ENCODE assay signal across 1 cellular context in genomic region chr15:75335705-75336355, GRCh38.
TF ChIP-seq lines count a peak whose summit lies in the region.

COMMD4 (plus strand) TSS chr15:75336063; CDS start chr15:75336090, 27 bp downstream.

TF ChIP-seq in K562, 482 proteins besides CTCF, POLR2A, EP300 and RAD21 (continued from another document and continues in another):
- TF ChIP-seq MGA (IDR thresholded peaks at IDR 0.05), result peak; percentile 88
- peak; percentile 62; the same call in 1 of the 2 replicates for TF ChIP-seq NFRKB (IDR thresholded peaks at IDR 0.05; ENCODE audit: low read depth)
- TF ChIP-seq GMEB1 (CRISPR knock-in tag; IDR thresholded peaks at IDR 0.05), result 0 out of 2 replicates have a peak, but pooled peaks have one; percentile 20
- no peak for TF ChIP-seq COPS2 (conservative IDR thresholded peaks at IDR 0.05)
- TF ChIP-seq BRD4 (IDR thresholded peaks at IDR 0.05), result no peak
- TF ChIP-seq ELF1 (tag; IDR thresholded peaks at IDR 0.05), result peak; percentile 91
- TF ChIP-seq PHF8 (IDR thresholded peaks at IDR 0.05; ENCODE audit: borderline replicate concordance, low read length), result peak; percentile 78; the same call in 1 of the 2 replicates
- no peak for TF ChIP-seq ZNF354B (CRISPR knock-in tag; IDR thresholded peaks at IDR 0.05)
- TF ChIP-seq GABPB1 (CRISPR knock-in tag; IDR thresholded peaks at IDR 0.05), result peak; percentile 84
- TF ChIP-seq ATF7 (IDR thresholded peaks at IDR 0.05), result peak; percentile 74
- no peak for TF ChIP-seq ZNF830 (CRISPR knock-in tag; IDR thresholded peaks at IDR 0.05)
- TF ChIP-seq POLR2G (IDR thresholded peaks at IDR 0.05; ENCODE audit: low read depth, low read length), result peak; percentile 89
- TF ChIP-seq NCOA4 (IDR thresholded peaks at IDR 0.05; ENCODE audit: partially characterized antibody), result no peak
- peak; percentile 69 for TF ChIP-seq CREM (IDR thresholded peaks at IDR 0.05; ENCODE audit: low read depth)
- peak; percentile 79 for TF ChIP-seq HINFP (tag; conservative IDR thresholded peaks at IDR 0.05; ENCODE audit: low read depth)
- no peak for TF ChIP-seq FOXA1 (IDR thresholded peaks at IDR 0.05; ENCODE audit: borderline replicate concordance)
- TF ChIP-seq CBX1 (IDR thresholded peaks at IDR 0.05; ENCODE audit: low read depth), result peak; percentile 86; the same call in 1 of the 2 replicates
- no peak for TF ChIP-seq SNRNP70 (optimal IDR thresholded peaks at IDR 0.05; ENCODE audit: low read depth, low read length)
- no peak for TF ChIP-seq SMARCA4 (IDR thresholded peaks at IDR 0.05)
- no peak for TF ChIP-seq ZNF316 (IDR thresholded peaks at IDR 0.05)
- peak; percentile 78; the same call in 1 of the 2 replicates for TF ChIP-seq MBD2 (IDR thresholded peaks at IDR 0.05; ENCODE audit: borderline replicate concordance, low read depth)
- peak; percentile 57; the same call in 1 of the 2 replicates for TF ChIP-seq POLR2AphosphoS5 (IDR thresholded peaks at IDR 0.05; ENCODE audit: control insufficient read depth, insufficient read depth, low read depth, low read length)
- no peak for TF ChIP-seq ZNF23 (CRISPR knock-in tag; IDR thresholded peaks at IDR 0.05)
- peak; percentile 44 for TF ChIP-seq TBP (optimal IDR thresholded peaks at IDR 0.05; ENCODE audit: low read depth, low read length)
- TF ChIP-seq KLF1 (tag; IDR thresholded peaks at IDR 0.05), result no peak
- no peak for TF ChIP-seq FOXJ2 (tag; IDR thresholded peaks at IDR 0.05)
- TF ChIP-seq SPI1 (IDR thresholded peaks at IDR 0.05; ENCODE audit: borderline replicate concordance, low read depth, low read length), result no peak
- TF ChIP-seq ARNT (IDR thresholded peaks at IDR 0.05), result peak in 1 of 2 experiments; percentile 73; a peak in 2 of 4 replicates
- TF ChIP-seq CREB3L1 (IDR thresholded peaks at IDR 0.05; ENCODE audit: borderline replicate concordance, low read depth), result no peak
- TF ChIP-seq KAT8 (IDR thresholded peaks at IDR 0.05; ENCODE audit: low read depth), result peak; percentile 68; the same call in 1 of the 2 replicates
- TF ChIP-seq HEY1 (CRISPR knock-in tag; IDR thresholded peaks at IDR 0.05; ENCODE audit: borderline replicate concordance), result no peak
- TF ChIP-seq CREB3 (tag; conservative IDR thresholded peaks at IDR 0.05; ENCODE audit: low read depth), result no peak
- TF ChIP-seq E2F6 (IDR thresholded peaks at IDR 0.05; ENCODE audit: borderline replicate concordance in 1 of 2, extremely low read depth in 1 of 2, insufficient read depth in 1 of 2, insufficient read length in 1 of 2, low read depth in 1 of 2, low read length in 1 of 2, poor library complexity in 1 of 2, severe bottlenecking in 1 of 2), result peak; percentile 82 to 97
- TF ChIP-seq CREB5 (CRISPR knock-in tag; IDR thresholded peaks at IDR 0.05), result no peak
- TF ChIP-seq CBX8 (IDR thresholded peaks at IDR 0.05; ENCODE audit: borderline replicate concordance, extremely low read depth, low read depth, low read length, poor library complexity, severe bottlenecking), result no peak
- TF ChIP-seq RBM17 (IDR thresholded peaks at IDR 0.05; ENCODE audit: borderline replicate concordance, low read depth, low read length), result no peak
- TF ChIP-seq NFIC (IDR thresholded peaks at IDR 0.05), result no peak
- TF ChIP-seq ZKSCAN1 (IDR thresholded peaks at IDR 0.05; ENCODE audit: low read depth, low read length), result no peak
- no peak for TF ChIP-seq GTF2A2 (tag; IDR thresholded peaks at IDR 0.05)
- no peak for TF ChIP-seq ZNF695 (CRISPR knock-in tag; IDR thresholded peaks at IDR 0.05)
- TF ChIP-seq THRB (CRISPR knock-in tag; conservative IDR thresholded peaks at IDR 0.05), result no peak
